22 cellular contexts compared by ENCODE assay signal in the genomic region with DNA sequence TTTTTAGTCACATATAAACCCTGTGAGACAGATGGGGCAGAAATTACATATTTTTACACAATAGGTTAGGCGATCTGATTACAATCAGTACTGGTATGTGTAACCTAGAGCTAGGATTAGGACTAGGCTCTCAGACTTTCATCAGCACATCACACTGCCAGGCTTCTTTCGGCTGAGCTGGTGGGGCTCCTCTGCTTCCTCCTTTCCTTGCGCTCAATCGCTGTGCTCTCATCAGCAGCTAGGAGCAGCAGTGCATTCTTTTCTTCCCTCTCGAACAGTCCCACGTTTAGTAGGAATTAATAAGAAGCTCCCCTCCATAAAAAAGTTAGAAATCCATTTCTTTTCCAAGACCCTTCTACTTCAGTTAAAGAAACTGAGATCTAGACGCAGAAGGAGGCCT.
DNase-seq lines count a peak whose midpoint lies in the region; TF ChIP-seq lines count a peak whose summit lies in the region.
"Had no signal": no experiment of that assay in that cellular context is flagged by ENCODE, and none has a peak within 500 bp of the region (broad histone marks: within the 10 kb centered on the region; RNA-seq: fewer than 3 reads in every experiment).

No MANE protein-coding gene starts in this region.

- no peak for DNase-seq in BE2C
- peak; percentile 7 for DNase-seq in NB4 (ENCODE audit: low read depth)
- DNase-seq in cerebellar cortex (ENCODE audit: low spot score): peak; percentile 64
- peak; percentile 21 for DNase-seq in left kidney (ENCODE audit: low read depth, low spot score)
- no peak for DNase-seq in NCI-H526 (lab: John Stamatoyannopoulos, UW)
- DNase-seq in AG20443 (ENCODE audit: low spot score): no peak
- no peak for DNase-seq in activated T-cell treated with anti-CD3 and anti-CD28 coated beads for 4 hours
- DNase-seq in substantia nigra (lab: John Stamatoyannopoulos, UW): no peak
- DNase-seq: activated naive CD8-positive, alpha-beta T cell treated with anti-CD3 and anti-CD28 coated beads, Interleukin-2, amount 10 ng/mL, durations not matched to agents 7 days and 5 days; CD8-positive, alpha-beta T cell; DMS79; effector CD8-positive, alpha-beta T cell; hippocampal formation; kidney glomerular epithelial cell; NCI-H2081; NCI-H510A; retina; SHP77 treated with DMSO at 0.1 percent for 48 hours; stimulated activated naive CD8-positive, alpha-beta T cell treated with anti-CD3 and anti-CD28 coated beads, Interleukin-15, amount 100 ng/mL, for 72 hours; T-helper 2 cell; upper lobe of left lung had no signal

- TF ChIP-seq POLR2A in NB4 (IDR thresholded peaks at IDR 0.05; ENCODE audit: extremely low read depth, insufficient read length): no peak

- no peaks in the 10 kb centered on the region for H3K36me3 ChIP-seq in BE2C
- H3K36me3 ChIP-seq: neutrophil, upper lobe of left lung had no signal

- H3K27me3 ChIP-seq in BE2C: no peaks in the 10 kb centered on the region
- H3K27me3 ChIP-seq: neutrophil, upper lobe of left lung had no signal

- H3K4me3 ChIP-seq in BE2C (ENCODE audit: low read depth, low read length) (no peak overlapping the region), NB4 (ENCODE audit: low read depth, low read length) (no peak overlapping the region)
- H3K4me3 ChIP-seq: upper lobe of left lung had no signal

- no peaks in the 10 kb centered on the region for H3K9me3 ChIP-seq in BE2C
- H3K9me3 ChIP-seq: neutrophil, upper lobe of left lung had no signal

- H3K4me1 ChIP-seq in BE2C: no peaks in the 10 kb centered on the region

- no peak overlapping the region for H3K27ac ChIP-seq in substantia nigra (ENCODE audit: low read depth, low read length, poor library complexity, severe bottlenecking)
- H3K27ac ChIP-seq: neutrophil had no signal

- TF ChIP-seq CTCF in BE2C (IDR thresholded peaks at IDR 0.05; ENCODE audit: low read depth, low read length) (peak; percentile 13; the same call in 1 of the 2 replicates), NB4 (IDR thresholded peaks at IDR 0.05; ENCODE audit: low read depth, low read length) (no peak)

Comparison
In these comparisons a context has a peak if more than half of its experiments do, and no peak if none do; other contexts are left out.
1. DNase-seq: peak in NB4 (single experiment), cerebellar cortex (single experiment) and left kidney (single experiment); none in BE2C (single experiment), NCI-H526 (0 of 2), AG20443 (single experiment), activated T-cell treated with anti-CD3 and anti-CD28 coated beads for 4 hours (single experiment) and substantia nigra (0 of 49).